Comparison of ENCODE assay signal across 11 cellular contexts in the genomic region with DNA sequence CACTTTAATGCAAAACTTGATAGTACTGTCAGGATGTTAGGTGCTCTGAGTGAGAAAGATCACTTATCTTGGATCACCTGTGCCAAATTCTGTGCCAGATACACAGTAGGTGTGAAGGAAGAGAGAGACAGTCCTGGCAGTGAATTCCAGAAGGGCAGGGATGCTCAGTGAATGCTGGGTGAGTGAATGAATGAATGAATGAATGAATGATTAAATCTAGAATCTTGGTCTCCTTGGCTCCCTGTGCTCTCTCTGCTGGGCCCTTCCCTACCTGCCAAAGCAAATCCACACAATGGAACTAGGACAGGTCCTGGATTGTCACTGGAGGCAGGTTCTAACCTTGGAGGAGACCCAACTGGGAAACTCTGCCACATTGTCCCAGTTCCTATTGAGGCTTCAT.
"Had no signal": no experiment of that assay in that cellular context is flagged by ENCODE, and none has a peak within 500 bp of the region (broad histone marks: within the 10 kb centered on the region; RNA-seq: fewer than 3 reads in every experiment).

No MANE protein-coding gene starts in this region.

- H3K4me3 Mint-ChIP-seq: GM23338, H9, HFFc6 had no signal

- H3K4me3 ChIP-seq: GM23248, GM23338, HAP-1 had no signal

- H3K4me2 ChIP-seq: GM23338 had no signal

- FAIRE-seq: H1, H54 had no signal

- H3K27ac Mint-ChIP-seq: GM23338, HFFc6 had no signal

- H3K9me3 Mint-ChIP-seq: GM23338, H9, HFFc6 had no signal

- H3K9me3 ChIP-seq: HAP-1 had no signal

- H3K27ac ChIP-seq: GM23248 had no signal

- H3K36me3 ChIP-seq: HAP-1 had no signal

- ATAC-seq: GM23338, HCT116 had no signal

- H2AFZ ChIP-seq: GM23248, GM23338 had no signal

- H3K9ac ChIP-seq: GM23248 had no signal

- H3K4me1 ChIP-seq: HAP-1 had no signal

- DNase-seq: GM23248, GOT3, H7, H9, HCEC 1CT, HFFc6 had no signal
